In the genomic region with DNA sequence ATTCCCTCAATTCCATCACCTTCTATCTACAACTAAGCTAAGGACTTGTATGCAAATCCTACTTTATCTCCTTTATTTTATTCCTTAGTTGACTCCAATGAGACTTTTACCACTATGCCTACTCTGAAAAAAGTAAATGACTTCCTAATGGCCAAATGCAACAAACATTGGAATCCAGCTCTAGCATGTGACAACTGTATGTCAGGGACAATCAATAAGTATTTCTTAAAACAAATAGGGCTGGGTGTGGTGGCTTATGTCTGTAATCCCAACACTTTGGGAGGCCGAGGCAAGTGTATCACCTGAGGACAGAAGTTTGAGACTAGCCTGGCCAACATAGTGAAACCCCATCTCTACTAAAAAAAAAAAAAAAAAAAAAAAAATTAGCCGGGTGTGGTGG, we compare ENCODE assay signal across 34 cellular contexts.
"Had no signal": no experiment of that assay in that cellular context is flagged by ENCODE, and none has a peak within 500 bp of the region (broad histone marks: within the 10 kb centered on the region; RNA-seq: fewer than 3 reads in every experiment).

No MANE protein-coding gene starts in this region.

- H3K27ac ChIP-seq: KMS-11 had no signal

- H3K9me3 ChIP-seq: MG63 had no signal

- H3K4me3 ChIP-seq: MG63 had no signal

- H3K9ac ChIP-seq: KMS-11 had no signal

- DNase-seq: Karpas-422, Kasumi-1, MG63, MM.1S, MV-4-11, NCI-H1048, NCI-H1092, NCI-H1092 treated with DMSO at 0.1 percent for 48 hours, NCI-H1105, NCI-H1105 treated with DMSO at 0.1 percent for 48 hours, NCI-H1417, NCI-H1417 treated with DMSO at 0.1 percent for 48 hours, NCI-H1436, NCI-H1436 treated with DMSO at 0.1 percent for 48 hours, NCI-H146, NCI-H1694, NCI-H1694 treated with DMSO at 0.1 percent for 48 hours, NCI-H187, NCI-H187 treated with DMSO at 0.1 percent for 48 hours, NCI-H1930, NCI-H2029, NCI-H2029 treated with DMSO at 0.1 percent for 48 hours, NCI-H2081, NCI-H2081 treated with DMSO at 0.1 percent for 48 hours, NCI-H2107, NCI-H2171, NCI-H2171 treated with DMSO at 0.1 percent for 48 hours, NCI-H2227 treated with DMSO at 0.1 percent for 48 hours, NCI-H226, NCI-H345, NCI-H446, NCI-H446 treated with DMSO at 0.1 percent for 48 hours, NCI-H510A had no signal

- H3K4me2 ChIP-seq: KMS-11 had no signal

- H3K27me3 ChIP-seq: MG63 had no signal
